ENCODE assay signal across 7 cellular contexts in the genomic region with DNA sequence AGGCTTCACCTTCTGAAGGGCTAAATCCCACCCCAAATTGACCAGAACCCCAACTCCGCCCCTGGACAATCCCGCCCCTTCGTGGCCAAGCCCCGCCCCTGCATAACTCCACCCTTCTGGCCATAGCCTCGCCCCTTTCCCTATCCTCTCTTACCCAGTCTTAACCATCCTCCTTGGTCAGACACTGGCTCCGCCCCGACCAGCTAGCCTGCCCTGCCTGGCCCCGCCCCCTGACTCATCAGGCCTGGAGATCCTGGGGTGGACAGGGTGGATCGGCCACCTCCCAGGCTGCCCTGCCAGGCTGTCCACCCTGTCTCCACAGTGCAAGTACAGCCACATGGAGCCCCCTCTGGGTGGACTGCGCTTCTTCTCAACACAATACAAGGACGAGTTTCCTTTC. TPM values are rescaled to one million over a fixed set of nuclear protein-coding genes. Genes with fewer than 3 reads are reported as not detected.
DNase-seq lines count a peak whose midpoint lies in the region; ATAC-seq, FAIRE-seq and TF ChIP-seq lines count a peak whose summit lies in the region.

No MANE protein-coding gene starts in this region.

- TF ChIP-seq CTCF in K562 (IDR thresholded peaks at IDR 0.05 in 2 of 3, conservative IDR thresholded peaks at IDR 0.05 in 1 of 3; ENCODE audit: insufficient read depth in 2 of 3, low read depth in 1 of 3, low read length in 3 of 3) (0 out of 6 replicates have a peak, but pooled peaks of 1 of the 3 experiments have one; percentile 1), lower lobe of right lung (IDR thresholded peaks at IDR 0.05) (no peak)

- peak overlapping the region in 1 of 2 experiments; percentile 72; a peak in 1 of 4 replicates for H3K9ac ChIP-seq in K562 (ENCODE audit: insufficient read depth in 1 of 2, low read depth in 2 of 2, low read length in 2 of 2)

- H3K79me2 ChIP-seq in K562 (ENCODE audit: control insufficient read depth, insufficient read depth, low read length) = no peaks in the 10 kb centered on the region

- no peak overlapping the region for H3K27ac ChIP-seq in K562 (ENCODE audit: extremely low read depth, low read depth, low read length)
- no peak overlapping the region for H3K27ac ChIP-seq in lower lobe of right lung

- no peaks in the 10 kb centered on the region for H3K9me1 ChIP-seq in K562 (ENCODE audit: control insufficient read depth, insufficient read depth, low read length)

- no peak overlapping the region for H3K4me3 ChIP-seq in K562
- no peak overlapping the region for H3K4me3 ChIP-seq in lower lobe of right lung

- peak; percentile 100 for FAIRE-seq in K562 (lab: Jason Lieb, UNC)

- in situ Hi-C loops in K562 (cut with MboI) = no loop called here

- no TSS peak for BruUV-seq in K562 (replicated peaks; lab: Mats Ljungman, UMichigan)

- H4K20me1 ChIP-seq in K562 (replicated peaks; ENCODE audit: control insufficient read depth, insufficient read depth, low read length) = no peaks in the 10 kb centered on the region

- peak overlapping the region; percentile 57 for H3K4me2 ChIP-seq in K562 (ENCODE audit: insufficient read depth, low read length)

- H2AFZ ChIP-seq in K562 (ENCODE audit: low read depth, low read length) = peak overlapping the region; percentile 57

- no peaks in the 10 kb centered on the region for H3K27me3 ChIP-seq in K562 (ENCODE audit: control insufficient read depth in 2 of 2, insufficient read depth in 2 of 2, low read length in 2 of 2)
- peaks cover 7% of the 10 kb centered on the region for H3K27me3 ChIP-seq in lower lobe of right lung (ENCODE audit: low read depth)

- WGBS in K562 (ENCODE audit: insufficient coverage, low coverage, missing lambda C conversion rate) = 1% methylated on average over 10 of the region's 11 CpGs

- H3K4me1 ChIP-seq in K562 (replicated peaks in 1 of 2; ENCODE audit: control insufficient read depth in 2 of 2, insufficient read depth in 2 of 2, low read length in 2 of 2) = peaks cover 24 to 39% of the 10 kb centered on the region in 2 experiments
- H3K4me1 ChIP-seq in lower lobe of right lung = peaks cover 11% of the 10 kb centered on the region

- H3K9me3 ChIP-seq in K562 (replicated peaks; ENCODE audit: control insufficient read depth, insufficient read depth, low read depth, low read length) (no peaks in the 10 kb centered on the region), lower lobe of right lung (no peaks in the 10 kb centered on the region)

- intact Hi-C loops in K562 (cut with micrococcal nuclease) (no loop called here), lower lobe of right lung (cut with DNase I) (no loop called here)

- DNase-seq in GOT3 (lab: John Stamatoyannopoulos, UW) (peak; percentile 51), NCI-H2196 (lab: John Stamatoyannopoulos, UW; ENCODE audit: unreplicated experiment) (peak; percentile 67), K562 (ENCODE audit: extremely low read depth in 1 of 4, low spot score in 3 of 4) (peak; percentile 91 to 97 (median 92)), lower lobe of right lung (peak; percentile 87), NCI-H2171 (lab: John Stamatoyannopoulos, UW) (no peak), retina (no peak)

- POLR2A ChIA-PET in K562 (lab: Yijun Ruan, JAX) = interaction anchor here (0.6 to 1.0 kb wide), 3 partner anchors 10 to 11 kb away, joined by 3 read pairs; a partner anchor contains a TSS

- H3K36me3 ChIP-seq in K562 (ENCODE audit: control insufficient read depth, insufficient read depth, low read length) (no peaks in the 10 kb centered on the region), lower lobe of right lung (no peaks in the 10 kb centered on the region)

- CTCF ChIA-PET in K562 (lab: Yijun Ruan, JAX; ENCODE audit: low intra/inter-chr PET ratio) = no interaction called here

- peak; percentile 93 for ATAC-seq in K562
- peak; percentile 67 to 75 for ATAC-seq in lower lobe of right lung
- ATAC-seq in GM21390 (IDR thresholded peaks at IDR 0.05; ENCODE audit: unreplicated experiment) = no peak

- TF ChIP-seq RAD21 in K562 (CRISPR knock-in tag; conservative IDR thresholded peaks at IDR 0.05 in 1 of 2, IDR thresholded peaks at IDR 0.05 in 1 of 2) = no peak

- no peak for TF ChIP-seq POLR2A in K562 (conservative IDR thresholded peaks at IDR 0.05)

- no peak for TF ChIP-seq EP300 in K562 (IDR thresholded peaks at IDR 0.05; ENCODE audit: low read length)

RNA-seq across cellular contexts. Expression of gene ZNF358, which starts 8.0 kb away (rescaled TPM):
- 0.39 and 3.7 TPM in 2 replicates for total RNA-seq in K562 (2011; cell fraction: chromatin; rRNA removed; ENCODE audit: low replicate concordance)
- 1.8 and 2.5 TPM in 2 replicates for total RNA-seq in K562 (2011; cell fraction: nucleolus; rRNA removed)
- 2.4 and 2.6 TPM in 2 replicates for total RNA-seq in K562 (2011; cell fraction: nucleoplasm; rRNA removed)
- 5.9 and 8.0 TPM in 2 replicates for total RNA-seq in K562 (2014; rRNA removed)
- total RNA-seq in K562 (2014; rRNA removed; fragmentation: Illumina TruSeq; extraction: Trizol) = 1.4 and 2.4 TPM in 2 replicates
- 4.1 and 4.6 TPM in 2 replicates for total RNA-seq in K562 (2015; rRNA removed; fragmentation: Illumina TruSeq; extraction: Trizol)
- 9.1 and 9.3 TPM in 2 replicates for total RNA-seq in K562 (2021)
- 4.9 and 7.6 TPM in 2 replicates for polyA plus RNA-seq in K562 (2011; rRNA removed)
- polyA plus RNA-seq in K562 (2011; cell fraction: cytosol; rRNA removed) = 11.3 and 16.2 TPM in 2 replicates
- polyA plus RNA-seq in K562 (2011; cell fraction: nucleus; rRNA removed) = 4.4 and 6.5 TPM in 2 replicates
- polyA plus RNA-seq in K562 (2012) = 7.0 and 15.6 TPM in 2 replicates
- 12.9 and 17.2 TPM in 2 replicates for polyA plus RNA-seq in K562 (2014; fragmentation: Illumina TruSeq; extraction: Trizol)
- under 1 TPM; 0.04 TPM for polyA plus RNA-seq in K562 (2014; fragmentation: Nextera tagmentation; extraction: Ambion mirVana)
- 5.3 and 6.3 TPM in 2 replicates for polyA plus RNA-seq in K562 (2014; rRNA removed)
- polyA minus RNA-seq in K562 (2011; rRNA and poly(A)+ RNA removed) = 1.1 and 1.6 TPM in 2 replicates
- polyA minus RNA-seq in K562 (2011; cell fraction: cytosol; rRNA and poly(A)+ RNA removed) = 3.9 and 6.9 TPM in 2 replicates
- 1.1 and 2.1 TPM in 2 replicates for polyA minus RNA-seq in K562 (2011; cell fraction: nucleus; rRNA and poly(A)+ RNA removed)
- 54.9 TPM for total RNA-seq in lower lobe of right lung

RNA-seq across cellular contexts. Expression of gene MCOLN1, which starts 14.5 kb away (rescaled TPM):
- 31.5 and 96.4 TPM in 2 replicates for total RNA-seq in K562 (2011; cell fraction: chromatin; rRNA removed; ENCODE audit: low replicate concordance)
- 70.1 and 71.4 TPM in 2 replicates for total RNA-seq in K562 (2011; cell fraction: nucleolus; rRNA removed)
- 41.6 and 43.7 TPM in 2 replicates for total RNA-seq in K562 (2011; cell fraction: nucleoplasm; rRNA removed)
- total RNA-seq in K562 (2014; rRNA removed) = 3.9 and 7.4 TPM in 2 replicates
- 1.5 and 2.6 TPM in 2 replicates for total RNA-seq in K562 (2014; rRNA removed; fragmentation: Illumina TruSeq; extraction: Trizol)
- total RNA-seq in K562 (2015; rRNA removed; fragmentation: Illumina TruSeq; extraction: Trizol) = 3.5 and 4.9 TPM in 2 replicates
- 14.2 and 15.1 TPM in 2 replicates for total RNA-seq in K562 (2021)
- 10.6 and 12.0 TPM in 2 replicates for polyA plus RNA-seq in K562 (2011; rRNA removed)
- 10.0 and 24.6 TPM in 2 replicates for polyA plus RNA-seq in K562 (2011; cell fraction: cytosol; rRNA removed)
- 37.8 and 59.0 TPM in 2 replicates for polyA plus RNA-seq in K562 (2011; cell fraction: nucleus; rRNA removed)
- polyA plus RNA-seq in K562 (2012) = 11.8 and 15.7 TPM in 2 replicates
- polyA plus RNA-seq in K562 (2014; fragmentation: Illumina TruSeq; extraction: Trizol) = 7.1 and 8.9 TPM in 2 replicates
- polyA plus RNA-seq in K562 (2014; fragmentation: Nextera tagmentation; extraction: Ambion mirVana) = under 1 TPM; 0.25 to 0.83 TPM
- 15.4 and 17.0 TPM in 2 replicates for polyA plus RNA-seq in K562 (2014; rRNA removed)
- polyA minus RNA-seq in K562 (2011; rRNA and poly(A)+ RNA removed) = 4.7 and 8.5 TPM in 2 replicates
- polyA minus RNA-seq in K562 (2011; cell fraction: cytosol; rRNA and poly(A)+ RNA removed) = 7.9 and 10.4 TPM in 2 replicates
- 9.4 and 11.6 TPM in 2 replicates for polyA minus RNA-seq in K562 (2011; cell fraction: nucleus; rRNA and poly(A)+ RNA removed)
- 79.0 TPM for total RNA-seq in lower lobe of right lung

RNA-seq across cellular contexts. Expression of gene PEX11G, which starts 19.0 kb away (rescaled TPM):
- 1.5 and 4.5 TPM in 2 replicates for total RNA-seq in K562 (2011; cell fraction: chromatin; rRNA removed; ENCODE audit: low replicate concordance)
- 3.2 and 5.0 TPM in 2 replicates for total RNA-seq in K562 (2011; cell fraction: nucleolus; rRNA removed)
- total RNA-seq in K562 (2011; cell fraction: nucleoplasm; rRNA removed) = 1.8 and 2.3 TPM in 2 replicates
- 1.7 and 3.2 TPM in 2 replicates for total RNA-seq in K562 (2014; rRNA removed)
- total RNA-seq in K562 (2014; rRNA removed; fragmentation: Illumina TruSeq; extraction: Trizol) = 0.29 and 0.32 TPM in 2 replicates
- 0.47 and 0.98 TPM in 2 replicates for total RNA-seq in K562 (2015; rRNA removed; fragmentation: Illumina TruSeq; extraction: Trizol)
- 1.8 and 2.1 TPM in 2 replicates for total RNA-seq in K562 (2021)
- polyA plus RNA-seq in K562 (2011; rRNA removed) = 0.86 and 1.6 TPM in 2 replicates
- polyA plus RNA-seq in K562 (2011; cell fraction: cytosol; rRNA removed) = 2.2 and 5.5 TPM in 2 replicates
- 1.9 and 3.8 TPM in 2 replicates for polyA plus RNA-seq in K562 (2011; cell fraction: nucleus; rRNA removed)
- 1.8 and 3.7 TPM in 2 replicates for polyA plus RNA-seq in K562 (2012)
- polyA plus RNA-seq in K562 (2014; fragmentation: Illumina TruSeq; extraction: Trizol) = 0.54 and 0.79 TPM in 2 replicates
- polyA plus RNA-seq in K562 (2014; fragmentation: Nextera tagmentation; extraction: Ambion mirVana) = under 1 TPM in 1 of 2 experiments, not detected in 1; 0.07 TPM
- 1.5 and 2.2 TPM in 2 replicates for polyA plus RNA-seq in K562 (2014; rRNA removed)
- polyA minus RNA-seq in K562 (2011; rRNA and poly(A)+ RNA removed) = 0.51 and 0.70 TPM in 2 replicates
- 1.0 TPM in 1 of 2 replicates, not detected in the other for polyA minus RNA-seq in K562 (2011; cell fraction: cytosol; rRNA and poly(A)+ RNA removed)
- polyA minus RNA-seq in K562 (2011; cell fraction: nucleus; rRNA and poly(A)+ RNA removed) = 1.6 and 1.7 TPM in 2 replicates
- 3.8 TPM for total RNA-seq in lower lobe of right lung

RNA-seq across cellular contexts. Expression of gene PNPLA6, which starts 27.6 kb away (rescaled TPM):
- total RNA-seq in K562 (2011; cell fraction: chromatin; rRNA removed; ENCODE audit: low replicate concordance) = 25.7 and 85.1 TPM in 2 replicates
- total RNA-seq in K562 (2011; cell fraction: nucleolus; rRNA removed) = 82.6 and 98.1 TPM in 2 replicates
- total RNA-seq in K562 (2011; cell fraction: nucleoplasm; rRNA removed) = 36.0 and 52.2 TPM in 2 replicates
- 19.6 and 25.6 TPM in 2 replicates for total RNA-seq in K562 (2014; rRNA removed)
- 3.2 and 6.5 TPM in 2 replicates for total RNA-seq in K562 (2014; rRNA removed; fragmentation: Illumina TruSeq; extraction: Trizol)
- 8.3 and 9.6 TPM in 2 replicates for total RNA-seq in K562 (2015; rRNA removed; fragmentation: Illumina TruSeq; extraction: Trizol)
- 30.2 and 32.3 TPM in 2 replicates for total RNA-seq in K562 (2021)
- 7.4 and 16.1 TPM in 2 replicates for polyA plus RNA-seq in K562 (2011; rRNA removed)
- polyA plus RNA-seq in K562 (2011; cell fraction: cytosol; rRNA removed) = 10.8 and 19.2 TPM in 2 replicates
- 41.4 and 57.5 TPM in 2 replicates for polyA plus RNA-seq in K562 (2011; cell fraction: nucleus; rRNA removed)
- polyA plus RNA-seq in K562 (2012) = 18.1 and 35.8 TPM in 2 replicates
- 9.9 and 12.8 TPM in 2 replicates for polyA plus RNA-seq in K562 (2014; fragmentation: Illumina TruSeq; extraction: Trizol)
- polyA plus RNA-seq in K562 (2014; fragmentation: Nextera tagmentation; extraction: Ambion mirVana) = under 1 TPM; 0.07 to 0.74 TPM
- 15.7 and 17.0 TPM in 2 replicates for polyA plus RNA-seq in K562 (2014; rRNA removed)
- 6.2 and 8.8 TPM in 2 replicates for polyA minus RNA-seq in K562 (2011; rRNA and poly(A)+ RNA removed)
- 16.3 and 30.6 TPM in 2 replicates for polyA minus RNA-seq in K562 (2011; cell fraction: cytosol; rRNA and poly(A)+ RNA removed)
- 23.7 and 30.1 TPM in 2 replicates for polyA minus RNA-seq in K562 (2011; cell fraction: nucleus; rRNA and poly(A)+ RNA removed)
- 289 TPM for total RNA-seq in lower lobe of right lung

Comparison
In these comparisons a context has a peak if more than half of its experiments do, and no peak if none do; other contexts are left out.
1. DNase-seq: peak in GOT3 (single experiment), NCI-H2196 (single experiment), K562 (4 of 4) and lower lobe of right lung (single experiment); none in NCI-H2171 (single experiment) and retina (single experiment).